In genomic region chr19:29576043-29576442, GRCh38 we compare ENCODE assay signal across 1 cellular context.
TF ChIP-seq lines count a peak whose summit lies in the region.

No MANE protein-coding gene starts in this region.

TF ChIP-seq in GM12878, 131 proteins besides CTCF, POLR2A, EP300 and RAD21:
- TF ChIP-seq CUX1 (IDR thresholded peaks at IDR 0.05; ENCODE audit: insufficient replicate concordance, low read depth, low read length) (no peak), LARP7 (IDR thresholded peaks at IDR 0.05) (no peak), SP1 (IDR thresholded peaks at IDR 0.05; ENCODE audit: low read depth, low read length) (no peak), CREM (IDR thresholded peaks at IDR 0.05; ENCODE audit: low read depth) (no peak), NFIC (IDR thresholded peaks at IDR 0.05; ENCODE audit: low read depth, low read length) (no peak), HDGF (IDR thresholded peaks at IDR 0.05) (no peak), KAT2A (conservative IDR thresholded peaks at IDR 0.05; ENCODE audit: control insufficient read depth, low read depth, low read length) (no peak), ATF2 (IDR thresholded peaks at IDR 0.05; ENCODE audit: low read length) (no peak), MYB (IDR thresholded peaks at IDR 0.05; ENCODE audit: borderline replicate concordance, low read depth, low read length) (no peak), DPF2 (IDR thresholded peaks at IDR 0.05) (no peak)
